Comparison of ENCODE assay signal across 28 cellular contexts in genomic region chr7:25090374-25090773, GRCh38.
"Had no signal": no experiment of that assay in that cellular context is flagged by ENCODE, and none has a peak within 500 bp of the region (broad histone marks: within the 10 kb centered on the region; RNA-seq: fewer than 3 reads in every experiment).

No MANE protein-coding gene starts in this region.

- DNase-seq: activated CD4-positive, alpha-beta memory T cell treated with anti-CD3 and anti-CD28 coated beads for 36 hours; activated CD4-positive, alpha-beta T cell treated with anti-CD3 and anti-CD28 coated beads for 36 hours; activated CD4-positive, alpha-beta T cell treated with anti-CD3 and anti-CD28 coated beads, Interleukin-2, amount 10 ng/mL, durations not matched to agents 24 days and 14 days; activated CD4-positive, CD25-positive, alpha-beta regulatory T cell; activated CD4-positive, CD25-positive, alpha-beta regulatory T cell treated with anti-CD3 and anti-CD28 coated beads, Interleukin-2, amount 50 U/mL, for 72 hours; activated CD8-positive, alpha-beta memory T cell treated with anti-CD3 and anti-CD28 coated beads, Interleukin-2, amount 50 U/mL, for 48 hours; activated CD8-positive, alpha-beta T cell treated with anti-CD3 and anti-CD28 coated beads, Interleukin-2, amount 10 ng/mL, durations not matched to agents 7 days and 5 days; activated gamma-delta T cell; activated naive CD4-positive, alpha-beta T cell; activated naive CD4-positive, alpha-beta T cell treated with anti-CD3 and anti-CD28 coated beads, Interleukin-2, amount 10 ng/mL, durations not matched to agents 7 days and 5 days; activated naive CD8-positive, alpha-beta T cell treated with anti-CD3 and anti-CD28 coated beads, Interleukin-2, amount 10 ng/mL, durations not matched to agents 7 days and 5 days; activated T-cell treated with anti-CD3 and anti-CD28 coated beads for 4 hours; activated T-cell treated with anti-CD3 and anti-CD28 coated beads, Interleukin-2, amount 50 U/mL, for 24 hours; activated T-cell treated with anti-CD3 and anti-CD28 coated beads, Interleukin-2, amount 50 U/mL, for 72 hours; central memory CD4-positive, alpha-beta T cell; cerebellar nuclear complex; colonic mucosa; effector CD8-positive, alpha-beta T cell; esophagus squamous epithelium; heart right ventricle; T-helper 2 cell had no signal

- H3K4me3 ChIP-seq: ascending aorta, breast epithelium, cardiac muscle cell, colonic mucosa, esophagus squamous epithelium, heart right ventricle, hepatocyte had no signal

- H3K27me3 ChIP-seq: ascending aorta, breast epithelium, cardiac muscle cell, colonic mucosa, esophagus squamous epithelium, hepatocyte had no signal

- H2AFZ ChIP-seq: hepatocyte had no signal

- ATAC-seq: activated CD4-positive, alpha-beta T cell treated with anti-CD3 and anti-CD28 coated beads for 36 hours; activated CD8-positive, alpha-beta T cell treated with anti-CD3 and anti-CD28 coated beads, Interleukin-2, amount 10 ng/mL, durations not matched to agents 7 days and 5 days; activated naive CD4-positive, alpha-beta T cell treated with anti-CD3 and anti-CD28 coated beads, Interleukin-2, amount 50 U/mL, for 72 hours; activated T-cell treated with anti-CD3 and anti-CD28 coated beads, Interleukin-2, amount 50 U/mL, for 72 hours; heart right ventricle had no signal

- H3K27ac Mint-ChIP-seq: activated CD4-positive, alpha-beta memory T cell treated with anti-CD3 and anti-CD28 coated beads for 36 hours; activated CD4-positive, alpha-beta T cell treated with anti-CD3 and anti-CD28 coated beads for 36 hours; activated CD4-positive, alpha-beta T cell treated with anti-CD3 and anti-CD28 coated beads, Interleukin-2, amount 10 ng/mL, durations not matched to agents 24 days and 14 days; activated CD8-positive, alpha-beta T cell treated with anti-CD3 and anti-CD28 coated beads, Interleukin-2, amount 10 ng/mL, durations not matched to agents 7 days and 5 days; activated naive CD4-positive, alpha-beta T cell treated with anti-CD3 and anti-CD28 coated beads, Interleukin-2, amount 10 ng/mL, durations not matched to agents 7 days and 5 days; activated naive CD4-positive, alpha-beta T cell treated with anti-CD3 and anti-CD28 coated beads, Interleukin-2, amount 50 U/mL, for 72 hours; activated naive CD8-positive, alpha-beta T cell treated with anti-CD3 and anti-CD28 coated beads, Interleukin-2, amount 10 ng/mL, durations not matched to agents 7 days and 5 days; activated T-cell treated with anti-CD3 and anti-CD28 coated beads, Interleukin-2, amount 50 U/mL, for 24 hours; activated T-cell treated with anti-CD3 and anti-CD28 coated beads, Interleukin-2, amount 50 U/mL, for 72 hours had no signal

- H3K36me3 ChIP-seq: ascending aorta, breast epithelium, cardiac muscle cell, colonic mucosa, esophagus squamous epithelium, heart right ventricle had no signal

- H3K4me2 ChIP-seq: hepatocyte had no signal

- H3K79me2 ChIP-seq: hepatocyte had no signal

- H3K9me3 Mint-ChIP-seq: activated CD4-positive, alpha-beta memory T cell treated with anti-CD3 and anti-CD28 coated beads for 36 hours; activated CD4-positive, alpha-beta T cell treated with anti-CD3 and anti-CD28 coated beads, Interleukin-2, amount 10 ng/mL, durations not matched to agents 24 days and 14 days; activated naive CD4-positive, alpha-beta T cell treated with anti-CD3 and anti-CD28 coated beads, Interleukin-2, amount 10 ng/mL, durations not matched to agents 7 days and 5 days; activated naive CD4-positive, alpha-beta T cell treated with anti-CD3 and anti-CD28 coated beads, Interleukin-2, amount 50 U/mL, for 72 hours; activated naive CD8-positive, alpha-beta T cell treated with anti-CD3 and anti-CD28 coated beads, Interleukin-2, amount 10 ng/mL, durations not matched to agents 7 days and 5 days; activated T-cell treated with anti-CD3 and anti-CD28 coated beads, Interleukin-2, amount 50 U/mL, for 24 hours; activated T-cell treated with anti-CD3 and anti-CD28 coated beads, Interleukin-2, amount 50 U/mL, for 72 hours had no signal

- H3K27me3 Mint-ChIP-seq: activated CD4-positive, alpha-beta memory T cell treated with anti-CD3 and anti-CD28 coated beads for 36 hours; activated T-cell treated with anti-CD3 and anti-CD28 coated beads, Interleukin-2, amount 50 U/mL, for 24 hours had no signal

- H3K4me3 Mint-ChIP-seq: activated CD4-positive, alpha-beta memory T cell treated with anti-CD3 and anti-CD28 coated beads for 36 hours; activated CD4-positive, alpha-beta T cell treated with anti-CD3 and anti-CD28 coated beads for 36 hours; activated CD4-positive, alpha-beta T cell treated with anti-CD3 and anti-CD28 coated beads, Interleukin-2, amount 10 ng/mL, durations not matched to agents 24 days and 14 days; activated CD8-positive, alpha-beta T cell treated with anti-CD3 and anti-CD28 coated beads, Interleukin-2, amount 10 ng/mL, durations not matched to agents 7 days and 5 days; activated naive CD4-positive, alpha-beta T cell treated with anti-CD3 and anti-CD28 coated beads, Interleukin-2, amount 10 ng/mL, durations not matched to agents 7 days and 5 days; activated naive CD8-positive, alpha-beta T cell treated with anti-CD3 and anti-CD28 coated beads, Interleukin-2, amount 10 ng/mL, durations not matched to agents 7 days and 5 days; activated T-cell treated with anti-CD3 and anti-CD28 coated beads, Interleukin-2, amount 50 U/mL, for 24 hours; activated T-cell treated with anti-CD3 and anti-CD28 coated beads, Interleukin-2, amount 50 U/mL, for 72 hours; brain had no signal

- H3K9me3 ChIP-seq: ascending aorta, breast epithelium, colonic mucosa, esophagus squamous epithelium, heart right ventricle had no signal

- H3K4me1 ChIP-seq: ascending aorta, breast epithelium, colonic mucosa had no signal

- H3K27ac ChIP-seq: ascending aorta, breast epithelium, cardiac muscle cell, colonic mucosa, epithelial cell of prostate, esophagus squamous epithelium, heart right ventricle, hepatocyte had no signal

- H3K36me3 Mint-ChIP-seq: activated CD4-positive, alpha-beta memory T cell treated with anti-CD3 and anti-CD28 coated beads for 36 hours; activated naive CD4-positive, alpha-beta T cell treated with anti-CD3 and anti-CD28 coated beads, Interleukin-2, amount 10 ng/mL, durations not matched to agents 7 days and 5 days; activated naive CD4-positive, alpha-beta T cell treated with anti-CD3 and anti-CD28 coated beads, Interleukin-2, amount 50 U/mL, for 72 hours; activated naive CD8-positive, alpha-beta T cell treated with anti-CD3 and anti-CD28 coated beads, Interleukin-2, amount 10 ng/mL, durations not matched to agents 7 days and 5 days; brain had no signal
